16 cellular contexts compared by ENCODE assay signal in the genomic region with DNA sequence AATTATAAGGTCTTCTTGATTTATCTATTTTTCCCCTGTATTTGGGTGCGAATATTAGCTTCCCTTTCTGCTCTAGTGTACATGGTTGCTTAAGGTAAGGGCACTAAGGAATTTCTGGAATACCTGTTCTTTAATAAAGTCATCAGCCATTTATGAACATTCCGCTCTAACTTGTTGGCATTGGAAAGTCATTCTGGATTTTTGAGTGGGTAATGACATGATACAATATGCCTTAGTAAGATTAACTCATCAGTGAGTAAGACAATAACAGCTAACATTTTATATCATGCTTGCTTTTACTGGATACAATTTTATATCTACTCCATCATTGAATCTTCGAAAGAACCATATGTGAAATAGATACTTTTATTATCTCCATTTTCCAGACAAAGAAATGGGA.
A peak's percentile ranks its signal among the peaks of the same experiment; 100 is the strongest.
DNase-seq lines count a peak whose midpoint lies in the region; FAIRE-seq and TF ChIP-seq lines count a peak whose summit lies in the region.
"Had no signal": no experiment of that assay in that cellular context is flagged by ENCODE, and none has a peak within 500 bp of the region (broad histone marks: within the 10 kb centered on the region; RNA-seq: fewer than 3 reads in every experiment).

No MANE protein-coding gene starts in this region.

- no peak for DNase-seq in CD14-positive monocyte (ENCODE audit: low spot score)
- DNase-seq in RWPE1 (ENCODE audit: low spot score): peak; percentile 26
- peak; percentile 3 for DNase-seq in dedifferentiated amniotic fluid mesenchymal stem cell (ENCODE audit: extremely low spot score)
- no peak for DNase-seq in GM23248
- no peak for DNase-seq in H54 (ENCODE audit: insufficient read length, low spot score)
- no peak for DNase-seq in NCI-H187 (lab: John Stamatoyannopoulos, UW)
- DNase-seq: 8988T; CD8-positive, alpha-beta T cell; GOT3; H9 had no signal

- H2AFZ ChIP-seq in GM23248: no peak overlapping the region

- TF ChIP-seq CTCF in CD14-positive monocyte (IDR thresholded peaks at IDR 0.05): no peak
- TF ChIP-seq CTCF in RWPE1 (conservative IDR thresholded peaks at IDR 0.05; ENCODE audit: low read depth): no peak
- TF ChIP-seq CTCF in neutrophil (IDR thresholded peaks at IDR 0.05): no peak

- no peak for FAIRE-seq in H54 (lab: Jason Lieb, UNC)
- FAIRE-seq: G401.6, GM12891, HepG2 had no signal

- intact Hi-C loops in CD14-positive monocyte (cut with micrococcal nuclease): no loop called here

- H3F3A ChIP-seq in GM23248 (ENCODE audit: insufficient read depth): peaks cover 12% of the 10 kb centered on the region

- H3K4me1 ChIP-seq in neutrophil (ENCODE audit: control insufficient read depth in 1 of 2, insufficient read depth in 1 of 2, low read depth in 1 of 2, low read length in 1 of 2): peaks cover 89 to 90% of the 10 kb centered on the region in 2 experiments
- peaks cover 27% of the 10 kb centered on the region for H3K4me1 ChIP-seq in GM23248 (ENCODE audit: insufficient read depth)
- H3K4me1 ChIP-seq: BLaER1 had no signal

- no peak overlapping the region for H3K4me2 ChIP-seq in GM23248 (ENCODE audit: unreplicated experiment)
- H3K4me2 ChIP-seq: BLaER1 had no signal

- no peak overlapping the region for H3K27ac ChIP-seq in RWPE1
- peak overlapping the region; percentile 97 for H3K27ac ChIP-seq in neutrophil
- no peak overlapping the region for H3K27ac ChIP-seq in GM23248
- H3K27ac ChIP-seq: BLaER1 had no signal

- POLR2A ChIA-PET in RWPE1 (lab: Yijun Ruan, JAX; ENCODE audit: low non-redundant PET): no interaction called here

- no peaks in the 10 kb centered on the region for H4K20me1 ChIP-seq in GM23248 (ENCODE audit: insufficient read depth)
- H4K20me1 ChIP-seq: BLaER1 had no signal

- H3K4me3 Mint-ChIP-seq in CD14-positive monocyte: no peak overlapping the region
- H3K4me3 Mint-ChIP-seq: CD8-positive, alpha-beta T cell; H9; IgD-negative memory B cell had no signal

- peaks cover 65% of the 10 kb centered on the region for H3K4me1 Mint-ChIP-seq in CD14-positive monocyte

- H3K4me3 ChIP-seq in neutrophil (ENCODE audit: low read depth in 1 of 2, low read length in 1 of 2): peak overlapping the region in 1 of 2 experiments; percentile 9
- H3K4me3 ChIP-seq in GM23248: no peak overlapping the region
- H3K4me3 ChIP-seq: BLaER1 had no signal

- H3K9me3 ChIP-seq in neutrophil: no peaks in the 10 kb centered on the region
- no peaks in the 10 kb centered on the region for H3K9me3 ChIP-seq in GM23248 (ENCODE audit: low read depth)
- H3K9me3 ChIP-seq: BLaER1 had no signal

- no peaks in the 10 kb centered on the region for H3K27me3 ChIP-seq in neutrophil
- no peaks in the 10 kb centered on the region for H3K27me3 ChIP-seq in GM23248 (replicated peaks; ENCODE audit: insufficient read depth)
- H3K27me3 ChIP-seq: BLaER1 had no signal

- H3K27me3 Mint-ChIP-seq in CD14-positive monocyte (ENCODE audit: low read depth in 3 of 3): no peaks in the 10 kb centered on the region

- CTCF ChIA-PET in RWPE1 (lab: Yijun Ruan, JAX): interaction anchor here (0.6 to 1.0 kb wide), 2 partner anchors 28 to 384 kb away, joined by 3 read pairs; no protein-coding TSS in a partner anchor

- H3K79me2 ChIP-seq in GM23248 (ENCODE audit: insufficient read depth): no peaks in the 10 kb centered on the region

- no peaks in the 10 kb centered on the region for H3K36me3 Mint-ChIP-seq in CD14-positive monocyte
- H3K36me3 Mint-ChIP-seq: CD8-positive, alpha-beta T cell had no signal

- no peak overlapping the region for H3K9ac ChIP-seq in GM23248
- H3K9ac ChIP-seq: BLaER1 had no signal

- no peaks in the 10 kb centered on the region for H3K9me2 ChIP-seq in GM23248 (ENCODE audit: insufficient read depth)

- H3K27ac Mint-ChIP-seq in CD14-positive monocyte: peak overlapping the region in 6 of 7 donors; percentile 53 to 93 (median 78)
- H3K27ac Mint-ChIP-seq: CD8-positive, alpha-beta T cell; H9; IgD-negative memory B cell had no signal

- WGBS in GM23248 (ENCODE audit: low coverage in 1 of 2, low lambda C conversion rate in 2 of 2, missing lambda C conversion rate in 2 of 2), 2 experiments: 93 to 99% methylated on average over 3 of the region's 3 CpGs

- no peak for TF ChIP-seq POLR2A in H54 (IDR thresholded peaks at IDR 0.05; ENCODE audit: low read depth, low read length)

- H3K9me3 Mint-ChIP-seq in CD14-positive monocyte: peaks cover 0 to 5% (median 0%) of the 10 kb centered on the region in 7 donors
- H3K9me3 Mint-ChIP-seq: CD8-positive, alpha-beta T cell; H9; IgD-negative memory B cell had no signal

- H3K36me3 ChIP-seq in neutrophil (no peaks in the 10 kb centered on the region), GM23248 (ENCODE audit: low read depth) (no peaks in the 10 kb centered on the region)
- H3K36me3 ChIP-seq: BLaER1 had no signal

- in situ Hi-C loops in GM23248 (cut with MboI): no loop called here

Comparison
In these comparisons a context has a peak if more than half of its experiments do, and no peak if none do; other contexts are left out.
1. DNase-seq: peak in RWPE1 (single experiment) and dedifferentiated amniotic fluid mesenchymal stem cell (single experiment); none in CD14-positive monocyte (single experiment), GM23248 (single experiment), H54 (single experiment) and NCI-H187 (0 of 2).